Comparison of ENCODE assay signal across 16 cellular contexts in genomic region chr9:74503219-74503618, GRCh38. TPM values are rescaled to one million over a fixed set of nuclear protein-coding genes. Genes with fewer than 3 reads are reported as not detected.
DNase-seq lines count a peak whose midpoint lies in the region; ATAC-seq and TF ChIP-seq lines count a peak whose summit lies in the region.
"Had no signal": no experiment of that assay in that cellular context is flagged by ENCODE, and none has a peak within 500 bp of the region (broad histone marks: within the 10 kb centered on the region; RNA-seq: fewer than 3 reads in every experiment).

No MANE protein-coding gene starts in this region.

- peaks cover 8 to 58% (median 18%) of the 10 kb centered on the region in 10 experiments; a peak in 16 of 20 replicates for H3K4me1 ChIP-seq in BLaER1 treated with 17β-estradiol and CSF1 and Interleukin-3, amounts not matched to agents 10 nM and 100 nM
- peaks cover 0 to 4% of the 10 kb centered on the region in 2 experiments; a peak in 2 of 4 replicates for H3K4me1 ChIP-seq in SK-N-SH (ENCODE audit: control insufficient read depth in 1 of 2, insufficient read depth in 2 of 2, low read depth in 1 of 2, low read length in 1 of 2)
- peaks cover 6 to 14% of the 10 kb centered on the region in 2 experiments for H3K4me1 ChIP-seq in trophoblast cell (ENCODE audit: control insufficient read depth in 1 of 2, insufficient read depth in 2 of 2, low read length in 2 of 2)

- no peak overlapping the region for H2AFZ ChIP-seq in SK-N-SH (ENCODE audit: low read depth)
- no peak overlapping the region for H2AFZ ChIP-seq in trophoblast cell (ENCODE audit: insufficient read depth, low read length, poor library complexity)
- H2AFZ ChIP-seq: GM23248 had no signal

- peak; percentile 4; the same call in 1 of the 2 replicates for TF ChIP-seq RAD21 in SK-N-SH (IDR thresholded peaks at IDR 0.05; ENCODE audit: low read length)

- no peak overlapping the region for H3K18ac ChIP-seq in trophoblast cell (ENCODE audit: low read length)

- no peaks in the 10 kb centered on the region for H3K9me2 ChIP-seq in SK-N-SH

- H3K36me3 ChIP-seq in BLaER1 treated with 17β-estradiol and CSF1 and Interleukin-3, amounts not matched to agents 10 nM and 100 nM: peaks cover 0 to 8% (median 0%) of the 10 kb centered on the region in 11 experiments; a peak in 3 of 22 replicates
- H3K36me3 ChIP-seq in SK-N-SH (replicated peaks in 1 of 2; ENCODE audit: control insufficient read depth in 1 of 2, insufficient read depth in 2 of 2, low read length in 1 of 2): no peaks in the 10 kb centered on the region
- no peaks in the 10 kb centered on the region for H3K36me3 ChIP-seq in trophoblast cell (ENCODE audit: control insufficient read depth in 1 of 2, insufficient read depth in 2 of 2, low read length in 2 of 2)

- no peak overlapping the region for H3K4me3 Mint-ChIP-seq in activated CD8-positive, alpha-beta memory T cell treated with anti-CD3 and anti-CD28 coated beads, Interleukin-2, amount 10 ng/mL, durations not matched to agents 7 days and 5 days
- H3K4me3 Mint-ChIP-seq: CD4-positive, alpha-beta T cell had no signal

- H4K8ac ChIP-seq in trophoblast cell (ENCODE audit: low read depth, low read length): no peak overlapping the region

- TF ChIP-seq EP300 in SK-N-SH (IDR thresholded peaks at IDR 0.05; ENCODE audit: borderline replicate concordance in 1 of 2, low read depth in 1 of 2, low read length in 1 of 2): peak in 1 of 2 experiments; percentile 50; a peak in 1 of 4 replicates

- H2AK5ac ChIP-seq in trophoblast cell (ENCODE audit: low read length): no peak overlapping the region

- POLR2A ChIA-PET in SK-N-SH (lab: Yijun Ruan, JAX): no interaction called here

- no peaks in the 10 kb centered on the region for H3K9me3 Mint-ChIP-seq in activated CD8-positive, alpha-beta memory T cell treated with anti-CD3 and anti-CD28 coated beads, Interleukin-2, amount 10 ng/mL, durations not matched to agents 7 days and 5 days (ENCODE audit: low read depth)
- H3K9me3 Mint-ChIP-seq: CD4-positive, alpha-beta T cell had no signal

- no peak overlapping the region for H3K27ac Mint-ChIP-seq in activated CD8-positive, alpha-beta memory T cell treated with anti-CD3 and anti-CD28 coated beads, Interleukin-2, amount 10 ng/mL, durations not matched to agents 7 days and 5 days
- H3K27ac Mint-ChIP-seq: CD4-positive, alpha-beta T cell had no signal

- 34% methylated on average over 4 of the region's 4 CpGs for WGBS in SK-N-SH (ENCODE audit: low lambda C conversion rate)
- no CpG with 5 or more reads among the region's 4 CpGs for WGBS in trophoblast cell (ENCODE audit: extremely low coverage, insufficient coverage, insufficient read length)

- DNase-seq in NCI-H69 (lab: John Stamatoyannopoulos, UW) (peak; percentile 82), SK-N-SH (peak; percentile 10), trophoblast cell (peak; percentile 11 to 43), NOMO-1 treated with dmso at 0.1 percent for 144 hours (lab: John Stamatoyannopoulos, UW; ENCODE audit: unreplicated experiment) (no peak), NCI-H526 (lab: John Stamatoyannopoulos, UW) (no peak)
- DNase-seq in activated effector memory CD4-positive, alpha-beta T cell treated with anti-CD3 and anti-CD28 coated beads, Interleukin-2, amount 50 U/mL, for 16 hours: no peak
- DNase-seq in activated CD8-positive, alpha-beta memory T cell treated with anti-CD3 and anti-CD28 coated beads, Interleukin-2, amount 10 ng/mL, durations not matched to agents 7 days and 5 days: no peak
- DNase-seq: 8988T; AML-193; C1 segment of cervical spinal cord; CD4-positive, alpha-beta T cell; DMS79; EL; GM23248 had no signal

- peak overlapping the region in 6 of 11 experiments; percentile 3 to 43 (median 25); a peak in 7 of 22 replicates for H3K4me2 ChIP-seq in BLaER1 treated with 17β-estradiol and CSF1 and Interleukin-3, amounts not matched to agents 10 nM and 100 nM
- H3K4me2 ChIP-seq in SK-N-SH (no peak overlapping the region), trophoblast cell (ENCODE audit: low read length) (no peak overlapping the region)

- no peak overlapping the region for H3K27ac ChIP-seq in BLaER1 treated with 17β-estradiol and CSF1 and Interleukin-3, amounts not matched to agents 10 nM and 100 nM
- H3K27ac ChIP-seq in SK-N-SH (ENCODE audit: low read depth in 2 of 2, low read length in 1 of 2) (peak overlapping the region in 1 of 2 experiments; percentile 58; a peak in 2 of 4 replicates), trophoblast cell (ENCODE audit: low read depth, low read length) (no peak overlapping the region)
- H3K27ac ChIP-seq: GM23248 had no signal

- no peaks in the 10 kb centered on the region for H3K79me1 ChIP-seq in trophoblast cell (ENCODE audit: low read length)

- H2BK12ac ChIP-seq in trophoblast cell (ENCODE audit: low read length): no peak overlapping the region

- peaks cover 0 to 33% (median 9%) of the 10 kb centered on the region in 11 experiments; a peak in 7 of 22 replicates for H4K20me1 ChIP-seq in BLaER1 treated with 17β-estradiol and CSF1 and Interleukin-3, amounts not matched to agents 10 nM and 100 nM
- no peaks in the 10 kb centered on the region for H4K20me1 ChIP-seq in SK-N-SH (ENCODE audit: insufficient read depth)

- H2BK120ac ChIP-seq in trophoblast cell (ENCODE audit: insufficient read depth, low read length, poor library complexity): no peak overlapping the region

- H3F3A ChIP-seq in SK-N-SH (replicated peaks; ENCODE audit: insufficient read depth): no peaks in the 10 kb centered on the region

- no peaks in the 10 kb centered on the region for H3K9me3 ChIP-seq in BLaER1 treated with 17β-estradiol and CSF1 and Interleukin-3, amounts not matched to agents 10 nM and 100 nM (replicated peaks in 1 of 11)
- H3K9me3 ChIP-seq in SK-N-SH (no peaks in the 10 kb centered on the region), trophoblast cell (ENCODE audit: insufficient read depth, low read depth, low read length) (peaks cover 2% of the 10 kb centered on the region)

- no peaks in the 10 kb centered on the region for H3K36me3 Mint-ChIP-seq in activated CD8-positive, alpha-beta memory T cell treated with anti-CD3 and anti-CD28 coated beads, Interleukin-2, amount 10 ng/mL, durations not matched to agents 7 days and 5 days

- H3K79me2 ChIP-seq in SK-N-SH (ENCODE audit: insufficient read depth) (no peaks in the 10 kb centered on the region), trophoblast cell (ENCODE audit: control insufficient read depth, insufficient read depth, low read length, poor library complexity) (no peaks in the 10 kb centered on the region)

- ATAC-seq in activated CD8-positive, alpha-beta memory T cell treated with anti-CD3 and anti-CD28 coated beads, Interleukin-2, amount 10 ng/mL, durations not matched to agents 7 days and 5 days: no peak
- ATAC-seq: HepG2 had no signal

- H4K91ac ChIP-seq in trophoblast cell (ENCODE audit: low read depth, low read length): no peak overlapping the region

- no peak overlapping the region for H2BK5ac ChIP-seq in trophoblast cell (ENCODE audit: low read depth, low read length, poor library complexity)

- H3K14ac ChIP-seq in trophoblast cell (ENCODE audit: low read length): no peak overlapping the region

- H3K9ac ChIP-seq in BLaER1 treated with 17β-estradiol and CSF1 and Interleukin-3, amounts not matched to agents 10 nM and 100 nM: no peak overlapping the region
- H3K9ac ChIP-seq in SK-N-SH: no peak overlapping the region
- H3K9ac ChIP-seq in trophoblast cell (ENCODE audit: low read length): no peak overlapping the region
- H3K9ac ChIP-seq: GM23248 had no signal

- no peak overlapping the region for H3K23ac ChIP-seq in trophoblast cell (ENCODE audit: low read length)

- TF ChIP-seq CTCF in SK-N-SH (IDR thresholded peaks at IDR 0.05): no peak

- H3K27me3 ChIP-seq in BLaER1 treated with 17β-estradiol and CSF1 and Interleukin-3, amounts not matched to agents 10 nM and 100 nM: no peaks in the 10 kb centered on the region; a peak in 2 of 22 replicates
- H3K27me3 ChIP-seq in SK-N-SH (ENCODE audit: insufficient read depth): peaks cover 35% of the 10 kb centered on the region
- H3K27me3 ChIP-seq in trophoblast cell (ENCODE audit: insufficient read depth, low read length): peaks cover 30% of the 10 kb centered on the region

- no peak overlapping the region for H3K4ac ChIP-seq in trophoblast cell (ENCODE audit: low read depth, low read length)

- CTCF ChIA-PET in SK-N-SH (lab: Yijun Ruan, JAX): interaction anchor here (0.9 kb wide), 1 partner anchor 34 kb away, joined by 3 read pairs; no protein-coding TSS in a partner anchor
- CTCF ChIA-PET in activated CD8-positive, alpha-beta memory T cell treated with anti-CD3 and anti-CD28 coated beads, Interleukin-2, amount 10 ng/mL, durations not matched to agents 7 days and 5 days (lab: Charles Lee): no interaction called here

- H3K27me3 Mint-ChIP-seq in activated CD8-positive, alpha-beta memory T cell treated with anti-CD3 and anti-CD28 coated beads, Interleukin-2, amount 10 ng/mL, durations not matched to agents 7 days and 5 days: peaks cover 43% of the 10 kb centered on the region

- no peak overlapping the region for H4K12ac ChIP-seq in trophoblast cell (ENCODE audit: low read depth, low read length)

- H3K4me3 ChIP-seq in BLaER1 treated with 17β-estradiol and CSF1 and Interleukin-3, amounts not matched to agents 10 nM and 100 nM: no peak overlapping the region
- H3K4me3 ChIP-seq in SK-N-SH (ENCODE audit: low read depth in 2 of 2, low read length in 1 of 2) (no peak overlapping the region), trophoblast cell (ENCODE audit: low read depth, low read length) (no peak overlapping the region)
- H3K4me3 ChIP-seq: GM23248 had no signal

- peaks cover 17% of the 10 kb centered on the region for H3K4me1 Mint-ChIP-seq in activated CD8-positive, alpha-beta memory T cell treated with anti-CD3 and anti-CD28 coated beads, Interleukin-2, amount 10 ng/mL, durations not matched to agents 7 days and 5 days

TF ChIP-seq in SK-N-SH, 30 proteins besides CTCF, POLR2A, EP300 and RAD21 (continues in another document):
- peak; percentile 68 for TF ChIP-seq RCOR1 (IDR thresholded peaks at IDR 0.05; ENCODE audit: low read length)
- TF ChIP-seq NFIC (IDR thresholded peaks at IDR 0.05; ENCODE audit: borderline replicate concordance): no peak
- TF ChIP-seq MXI1 (IDR thresholded peaks at IDR 0.05; ENCODE audit: low read depth, low read length): peak; percentile 58; the same call in 1 of the 2 replicates
- TF ChIP-seq GABPA (IDR thresholded peaks at IDR 0.05; ENCODE audit: low read depth): no peak

RNA-seq across cellular contexts. Expression of gene RORB, which starts 6.1 kb away (rescaled TPM):
- polyA plus RNA-seq in SK-N-SH (2012; rRNA removed): 0.13 and 0.47 TPM in 2 replicates
- polyA plus RNA-seq in SK-N-SH (2012; cell fraction: cytosol; rRNA removed): 0.37 and 0.72 TPM in 2 replicates
- 0.19 and 0.22 TPM in 2 replicates for polyA plus RNA-seq in SK-N-SH (2012; cell fraction: nucleus; rRNA removed)
- polyA plus RNA-seq in trophoblast cell (2013): 0.05 and 0.14 TPM in 2 replicates
- total RNA-seq in activated CD8-positive, alpha-beta memory T cell treated with anti-CD3 and anti-CD28 coated beads, Interleukin-2, amount 10 ng/mL, durations not matched to agents 7 days and 5 days: under 1 TPM; 0.33 to 0.35 TPM
- total RNA-seq: CD4-positive, alpha-beta T cell; GM23248; HepG2 had no signal
- polyA plus RNA-seq: GM23248, HepG2 had no signal

Comparison
In these comparisons a context has a peak if more than half of its experiments do, and no peak if none do; other contexts are left out.
1. H3K4me2 ChIP-seq: peak in BLaER1 treated with 17β-estradiol and CSF1 and Interleukin-3, amounts not matched to agents 10 nM and 100 nM (6 of 11); none in SK-N-SH (single experiment) and trophoblast cell (single experiment).
2. DNase-seq: peak in NCI-H69 (single experiment), SK-N-SH (single experiment) and trophoblast cell (2 of 2); none in NOMO-1 treated with dmso at 0.1 percent for 144 hours (single experiment), activated effector memory CD4-positive, alpha-beta T cell treated with anti-CD3 and anti-CD28 coated beads, Interleukin-2, amount 50 U/mL, for 16 hours (single experiment), activated CD8-positive, alpha-beta memory T cell treated with anti-CD3 and anti-CD28 coated beads, Interleukin-2, amount 10 ng/mL, durations not matched to agents 7 days and 5 days (single experiment) and NCI-H526 (0 of 2).